30 cellular contexts compared by ENCODE assay signal in genomic region chr12:113170457-113170856, GRCh38. TPM values are rescaled to one million over a fixed set of nuclear protein-coding genes. Genes with fewer than 3 reads are reported as not detected.
"Had no signal": no experiment of that assay in that cellular context is flagged by ENCODE, and none has a peak within 500 bp of the region (broad histone marks: within the 10 kb centered on the region; RNA-seq: fewer than 3 reads in every experiment).

No MANE protein-coding gene starts in this region.

- H3K27me3 ChIP-seq: ascending aorta, body of pancreas, SJSA1 had no signal

- FAIRE-seq: bronchial epithelial cell, RCC 7860 had no signal

- H3K27ac ChIP-seq: ascending aorta, body of pancreas, SJSA1 had no signal

- H3K4me3 ChIP-seq: ascending aorta, body of pancreas, SJSA1 had no signal

- ATAC-seq: activated CD8-positive, alpha-beta T cell treated with anti-CD3 and anti-CD28 coated beads for 36 hours; activated naive CD4-positive, alpha-beta T cell treated with anti-CD3 and anti-CD28 coated beads, Interleukin-2, amount 50 U/mL, for 72 hours; activated naive CD8-positive, alpha-beta T cell treated with anti-CD3 and anti-CD28 coated beads, Interleukin-2, amount 50 U/mL, for 24 hours; body of pancreas; PC-3; SK-N-SH treated with all-trans-retinoic acid at 6 μM for 48 hours had no signal

- H3K4me1 ChIP-seq: ascending aorta, body of pancreas, SJSA1 had no signal

- DNase-seq: activated CD4-positive, alpha-beta T cell treated with anti-CD3 and anti-CD28 coated beads for 4 hours; activated CD8-positive, alpha-beta memory T cell treated with anti-CD3 and anti-CD28 coated beads, Interleukin-2, amount 50 U/mL, for 4 hours; activated CD8-positive, alpha-beta T cell treated with anti-CD3 and anti-CD28 coated beads for 36 hours; activated effector memory CD4-positive, alpha-beta T cell treated with Interleukin-2 at 50 U/mL for 16 hours; activated naive CD4-positive, alpha-beta T cell treated with Interleukin-2 at 50 U/mL for 16 hours; activated naive CD8-positive, alpha-beta T cell treated with anti-CD3 and anti-CD28 coated beads, Interleukin-2, amount 50 U/mL, for 24 hours; activated T-cell treated with anti-CD3 and anti-CD28 coated beads, Interleukin-2, amount 50 U/mL, for 1 hour; amniotic stem cell; body of pancreas; central memory CD4-positive, alpha-beta T cell; KBM-7; NCI-H1048; NCI-H146; NCI-H187 treated with DMSO at 0.1 percent for 48 hours; NCI-H2081 treated with DMSO at 0.1 percent for 48 hours; NCI-H446; NCI-H526; NCI-H82; PC-3; SHP77; T-helper 9 cell had no signal

- H3K9me3 ChIP-seq: ascending aorta, body of pancreas had no signal

RNA-seq across cellular contexts. Expression of gene CFAP73, which starts 20.9 kb away (rescaled TPM):
- total RNA-seq: ascending aorta, bronchial epithelial cell, chondrocyte, LHCN-M2, M059J, PC-3, SJSA1 had no signal

RNA-seq across cellular contexts. Expression of gene RASAL1, which starts 34.9 kb away (rescaled TPM):
- total RNA-seq: chondrocyte, LHCN-M2, M059J, SJSA1 had no signal
